In genomic region chr1:59013928-59014279, GRCh38 we compare ENCODE assay signal across 9 cellular contexts.
DNase-seq lines count a peak whose midpoint lies in the region; FAIRE-seq and TF ChIP-seq lines count a peak whose summit lies in the region.
"Had no signal": no experiment of that assay in that cellular context is flagged by ENCODE, and none has a peak within 500 bp of the region (broad histone marks: within the 10 kb centered on the region; RNA-seq: fewer than 3 reads in every experiment).

No MANE protein-coding gene starts in this region.

- intact Hi-C loops in OCI-LY7 (cut with micrococcal nuclease; ENCODE audit: unreplicated experiment): no loop called here
- intact Hi-C loops in thyroid gland (cut with DNase I): no loop called here

- no peaks in the 10 kb centered on the region for H4K20me1 ChIP-seq in OCI-LY7 (ENCODE audit: insufficient read depth, low read length)

- peaks cover 11% of the 10 kb centered on the region for H3K4me1 ChIP-seq in OCI-LY7 (ENCODE audit: insufficient read depth, low read length, poor library complexity, severe bottlenecking)
- peaks cover 23% of the 10 kb centered on the region for H3K4me1 ChIP-seq in mucosa of stomach (ENCODE audit: control insufficient read depth, insufficient read depth, low read length)
- H3K4me1 ChIP-seq in thyroid gland: peaks cover 14 to 18% of the 10 kb centered on the region in 2 donors

- peak overlapping the region; percentile 40 for H3K4me2 ChIP-seq in OCI-LY7 (ENCODE audit: low read length)

- FAIRE-seq in colon (lab: Jason Lieb, UNC): peak; percentile 31

- H3K9me3 ChIP-seq in OCI-LY7 (ENCODE audit: low read length) (no peaks in the 10 kb centered on the region), mucosa of stomach (ENCODE audit: control insufficient read depth, low read length) (no peaks in the 10 kb centered on the region), thyroid gland (no peaks in the 10 kb centered on the region)

- DNase-seq in OCI-LY7 (ENCODE audit: low spot score): no peak
- no peak for DNase-seq in thyroid gland
- no peak for DNase-seq in GM10248 (ENCODE audit: extremely low spot score)
- DNase-seq in GOT3 (lab: John Stamatoyannopoulos, UW): no peak
- DNase-seq in OCI-M2 (lab: John Stamatoyannopoulos, UW; ENCODE audit: unreplicated experiment): no peak
- DNase-seq: DMS153, NCI-H2107 had no signal

- peak overlapping the region; percentile 62; the same call in 1 of the 2 replicates for H2AFZ ChIP-seq in OCI-LY7 (ENCODE audit: low read length)

- CTCF ChIA-PET in OCI-LY7 (lab: Charles Lee; ENCODE audit: unreplicated experiment): no interaction called here
- CTCF ChIA-PET in GM10248 (lab: Yijun Ruan, JAX): interaction anchor here (1.2 to 2.1 kb wide), 8 partner anchors 10 to 123 kb away, joined by 3 to 7 read pairs (median 4); no protein-coding TSS in a partner anchor

- H3K36me3 ChIP-seq in OCI-LY7 (ENCODE audit: insufficient read depth, low read length): no peaks in the 10 kb centered on the region
- no peaks in the 10 kb centered on the region for H3K36me3 ChIP-seq in mucosa of stomach (ENCODE audit: control insufficient read depth, insufficient read depth, low read length)
- H3K36me3 ChIP-seq in thyroid gland: no peaks in the 10 kb centered on the region

- peak overlapping the region; percentile 56 for H3K9ac ChIP-seq in mucosa of stomach (ENCODE audit: low read length)

- TF ChIP-seq CTCF in OCI-LY7 (conservative IDR thresholded peaks at IDR 0.05; ENCODE audit: low read length) (no peak), thyroid gland (IDR thresholded peaks at IDR 0.05) (no peak), GM10248 (IDR thresholded peaks at IDR 0.05; ENCODE audit: control extremely low read depth, extremely low read depth, low read depth, missing control alignments) (no peak)

- no peaks in the 10 kb centered on the region for H3K79me2 ChIP-seq in OCI-LY7 (ENCODE audit: insufficient read depth, low read depth, low read length)

- no TSS peak for BruUV-seq in OCI-LY7 (replicated peaks; lab: Mats Ljungman, UMichigan)

- H3K27me3 ChIP-seq in mucosa of stomach (ENCODE audit: control insufficient read depth, insufficient read depth, low read length) (no peaks in the 10 kb centered on the region), thyroid gland (no peaks in the 10 kb centered on the region)

- H3K9me2 ChIP-seq in OCI-LY7 (ENCODE audit: insufficient read depth, low read length): no peaks in the 10 kb centered on the region

- H3K27ac ChIP-seq in OCI-LY7 (ENCODE audit: low read depth, low read length, poor library complexity, severe bottlenecking) (no peak overlapping the region), thyroid gland (peak overlapping the region; percentile 84 to 97 (median 89))

- H3K4me3 ChIP-seq in OCI-LY7 (ENCODE audit: low read depth, low read length, poor library complexity, severe bottlenecking) (no peak overlapping the region), mucosa of stomach (ENCODE audit: low read length) (no peak overlapping the region), thyroid gland (replicated peaks in 1 of 3) (no peak overlapping the region)

- POLR2A ChIA-PET in OCI-LY7 (lab: Charles Lee) (interaction anchor here (0.6 to 1.1 kb wide), 2 partner anchors 8 to 271 kb away, joined by 3 to 4 read pairs; no protein-coding TSS in a partner anchor), GM10248 (lab: Yijun Ruan, JAX) (interaction anchor here (0.5 to 0.7 kb wide), 2 partner anchors 45 to 131 kb away, joined by 3 to 10 read pairs; no protein-coding TSS in a partner anchor)

- TF ChIP-seq POLR2A in thyroid gland (IDR thresholded peaks at IDR 0.05): no peak

- 48% methylated on average over 3 of the region's 3 CpGs for WGBS in thyroid gland, 2 donors
